In genomic region chr3:134348524-134348923, GRCh38 we compare ENCODE assay signal across 17 cellular contexts. TPM values are rescaled to one million over a fixed set of nuclear protein-coding genes. Genes with fewer than 3 reads are reported as not detected.
A peak's percentile ranks its signal among the peaks of the same experiment; 100 is the strongest.
DNase-seq lines count a peak whose midpoint lies in the region; ATAC-seq, FAIRE-seq and TF ChIP-seq lines count a peak whose summit lies in the region.
"Had no signal": no experiment of that assay in that cellular context is flagged by ENCODE, and none has a peak within 500 bp of the region (broad histone marks: within the 10 kb centered on the region; RNA-seq: fewer than 3 reads in every experiment).

No MANE protein-coding gene starts in this region.

- H3K27ac ChIP-seq in H1 (ENCODE audit: low read depth, low read length) (no peak overlapping the region), lower lobe of right lung (no peak overlapping the region), aorta (ENCODE audit: low read depth in 1 of 2, low read length in 2 of 2) (peak overlapping the region in 1 of 2 donors; percentile 69)
- H3K27ac ChIP-seq: SJSA1, uterus had no signal

- intact Hi-C loops in Right ventricle myocardium superior (cut with DNase I), result no loop called here
- intact Hi-C loops in cardiac septum (cut with DNase I), result no loop called here
- intact Hi-C loops in lower lobe of right lung (cut with DNase I), result no loop called here
- intact Hi-C loops in aorta (cut with DNase I), result loop anchor here in 1 of 2 donors (5.0 kb wide), 1 partner anchor 36 kb away; no protein-coding TSS in a partner anchor

- H2BK120ac ChIP-seq in H1 (replicated peaks; ENCODE audit: low read depth, low read length), result no peak overlapping the region

- H3K4ac ChIP-seq in H1 (replicated peaks; ENCODE audit: insufficient read length, low read depth, low read length), result no peak overlapping the region

- POLR2A ChIA-PET in H1 (lab: Charles Lee; ENCODE audit: partially characterized antibody), result interaction anchor here (32.3 to 45.2 kb wide), 3 partner anchors 2 to 38 kb away, joined by 804 to 1731 read pairs (median 1731); partner anchors contain the start of gene AMOTL2

- no peak overlapping the region for H2BK20ac ChIP-seq in H1 (ENCODE audit: low read length)

- H4K20me1 ChIP-seq in H1 (replicated peaks in 1 of 2; ENCODE audit: control insufficient read depth in 1 of 2, insufficient read depth in 2 of 2, low read length in 2 of 2), result no peaks in the 10 kb centered on the region

- H3K36me3 ChIP-seq in H1 (ENCODE audit: control insufficient read depth in 2 of 4, insufficient read depth in 4 of 4, low read length in 3 of 4) (no peaks in the 10 kb centered on the region; a peak in 1 of 8 replicates), lower lobe of right lung (no peaks in the 10 kb centered on the region), aorta (ENCODE audit: control insufficient read depth in 1 of 2, insufficient read depth in 2 of 2, low read length in 1 of 2) (peaks cover 0 to 2% of the 10 kb centered on the region in 2 donors)
- H3K36me3 ChIP-seq: uterus had no signal

- H3K14ac ChIP-seq in H1 (ENCODE audit: insufficient read length), result no peak overlapping the region

- H3K27me3 ChIP-seq in H1 (replicated peaks in 1 of 4; ENCODE audit: control insufficient read depth in 3 of 4, extremely low read depth in 1 of 4, insufficient read depth in 3 of 4, low read length in 3 of 4) (no peaks in the 10 kb centered on the region), lower lobe of right lung (ENCODE audit: low read depth) (no peaks in the 10 kb centered on the region), aorta (ENCODE audit: control insufficient read depth in 1 of 2, insufficient read depth in 2 of 2, low read length in 1 of 2) (no peaks in the 10 kb centered on the region)
- H3K27me3 ChIP-seq: SJSA1, uterus had no signal

- H4K5ac ChIP-seq in H1 (ENCODE audit: insufficient read length, low read depth, low read length), result no peak overlapping the region

- ATAC-seq in Right ventricle myocardium superior (ENCODE audit: poor library complexity), result peak; percentile 71
- ATAC-seq in lower lobe of right lung, result peak; percentile 69 to 85
- ATAC-seq in aorta (ENCODE audit: low FRiP score), result peak; percentile 73
- ATAC-seq in HG03460 (IDR thresholded peaks at IDR 0.05; ENCODE audit: unreplicated experiment), result no peak
- ATAC-seq: A549, GM23338 had no signal

- H3K4me1 ChIP-seq in H1 (replicated peaks in 1 of 4; ENCODE audit: control insufficient read depth in 3 of 4, insufficient read depth in 4 of 4, low read length in 3 of 4), result peaks cover 0 to 5% (median 2%) of the 10 kb centered on the region in 4 experiments; a peak in 2 of 7 replicates
- peaks cover 34% of the 10 kb centered on the region for H3K4me1 ChIP-seq in lower lobe of right lung
- H3K4me1 ChIP-seq in aorta (ENCODE audit: control insufficient read depth in 1 of 2, insufficient read depth in 2 of 2, low read length in 2 of 2), result no peaks in the 10 kb centered on the region
- H3K4me1 ChIP-seq: uterus had no signal

- no peak overlapping the region for H3K23ac ChIP-seq in H1 (ENCODE audit: insufficient read length)

- TF ChIP-seq POLR2A in H1 (IDR thresholded peaks at IDR 0.05; ENCODE audit: control extremely low read depth in 1 of 2, low read depth in 2 of 2, low read length in 2 of 2), result no peak

- no peaks in the 10 kb centered on the region for H3K79me1 ChIP-seq in H1 (ENCODE audit: low read depth, low read length)

- DNase-seq in Right ventricle myocardium superior, result peak; percentile 55
- DNase-seq in cardiac septum (ENCODE audit: low spot score), result no peak
- no peak for DNase-seq in H1 (ENCODE audit: low read depth in 1 of 2, low spot score in 2 of 2)
- DNase-seq in lower lobe of right lung, result no peak
- peak; percentile 89 for DNase-seq in aorta
- DNase-seq in DMS114 treated with DMSO at 0.1 percent for 48 hours (lab: John Stamatoyannopoulos, UW; ENCODE audit: unreplicated experiment), result no peak
- DNase-seq in KG1 (lab: John Stamatoyannopoulos, UW), result no peak
- DNase-seq: activated T-cell treated with anti-CD3 and anti-CD28 coated beads, Interleukin-2, amount 50 U/mL, for 48 hours; erythroblast; NCI-H146; NCI-H748 treated with DMSO at 0.1 percent for 48 hours had no signal

- peak overlapping the region; percentile 6; the same call in 1 of the 2 replicates for H2BK5ac ChIP-seq in H1 (ENCODE audit: low read depth, low read length)

- H2BK12ac ChIP-seq in H1 (ENCODE audit: low read depth, low read length), result peak overlapping the region; percentile 64; the same call in 1 of the 2 replicates

- H3K4me3 ChIP-seq in H1 (ENCODE audit: extremely low read depth in 1 of 4, insufficient read depth in 2 of 4, low read depth in 3 of 4, low read length in 4 of 4), result no peak overlapping the region
- no peak overlapping the region for H3K4me3 ChIP-seq in lower lobe of right lung
- no peak overlapping the region for H3K4me3 ChIP-seq in aorta (ENCODE audit: low read length in 2 of 2)
- H3K4me3 ChIP-seq: A549, GM23338, SJSA1, uterus had no signal

- no peak overlapping the region for H4K8ac ChIP-seq in H1 (ENCODE audit: extremely low read depth, insufficient read depth, low read length)

- H2AK5ac ChIP-seq in H1 (ENCODE audit: low read depth, low read length), result no peak overlapping the region

- no peaks in the 10 kb centered on the region for H3K23me2 ChIP-seq in H1 (ENCODE audit: low read depth, low read length)

- no peak overlapping the region for H4K91ac ChIP-seq in H1 (replicated peaks; ENCODE audit: insufficient read length, low read length)

- no peak overlapping the region for H3K56ac ChIP-seq in H1 (replicated peaks; ENCODE audit: insufficient read length, low read depth, low read length)

- H2BK15ac ChIP-seq in H1 (ENCODE audit: low read length), result no peak overlapping the region

- no peaks in the 10 kb centered on the region for H3K79me2 ChIP-seq in H1 (ENCODE audit: control insufficient read depth in 1 of 2, insufficient read depth in 2 of 2, low read length in 2 of 2)

- 88% methylated on average over 4 of the region's 4 CpGs; no CpG with 5 or more reads in 1 of the 2 experiments for WGBS in H1 (ENCODE audit: extremely low coverage in 1 of 2, insufficient coverage in 1 of 2, insufficient read length in 1 of 2, insufficient replicate concordance in 2 of 2, low coverage in 1 of 2, low lambda C conversion rate in 2 of 2, missing lambda C conversion rate in 1 of 2), 2 experiments
- WGBS in aorta, 2 donors, result 27 to 28% methylated on average over 4 of the region's 4 CpGs

- no peak for TF ChIP-seq RAD21 in H1 (IDR thresholded peaks at IDR 0.05 in 1 of 2, conservative IDR thresholded peaks at IDR 0.05 in 1 of 2; ENCODE audit: low read depth in 2 of 2, low read length in 2 of 2)

- FAIRE-seq in H1 (lab: Jason Lieb, UNC), result no peak
- FAIRE-seq: A549, D721Med had no signal

- no peak overlapping the region for H3K4me2 ChIP-seq in H1 (ENCODE audit: insufficient read depth in 1 of 2, low read depth in 2 of 2, low read length in 2 of 2)
- H3K4me2 ChIP-seq: A549, GM23338 had no signal

- TF ChIP-seq CTCF in H1 (IDR thresholded peaks at IDR 0.05; ENCODE audit: control extremely low read depth in 1 of 3, insufficient read depth in 1 of 3, low read depth in 1 of 3, low read length in 3 of 3) (no peak), lower lobe of right lung (IDR thresholded peaks at IDR 0.05) (no peak)

- H3K18ac ChIP-seq in H1 (ENCODE audit: extremely low read depth, low read length), result no peak overlapping the region

- H2AFZ ChIP-seq in H1 (ENCODE audit: low read length), result no peak overlapping the region
- H2AFZ ChIP-seq: GM23338 had no signal

- CTCF ChIA-PET in H1 (lab: Charles Lee; ENCODE audit: partially characterized antibody), result interaction anchor here (1.1 to 4.0 kb wide), 8 partner anchors 11 to 126 kb away, joined by 3 to 23 read pairs (median 6); no protein-coding TSS in a partner anchor

- H3K9me3 ChIP-seq in H1 (ENCODE audit: insufficient read depth in 2 of 2, low read depth in 1 of 2, low read length in 1 of 2), result no peaks in the 10 kb centered on the region; a peak in 1 of 4 replicates
- H3K9me3 ChIP-seq in lower lobe of right lung, result peaks cover 10% of the 10 kb centered on the region
- H3K9me3 ChIP-seq in aorta (ENCODE audit: control insufficient read depth, low read length), result no peaks in the 10 kb centered on the region

- no peak overlapping the region for H3K9ac ChIP-seq in H1 (replicated peaks in 1 of 4; ENCODE audit: extremely low read depth in 1 of 4, low read depth in 3 of 4, low read length in 3 of 4)

- no peak for TF ChIP-seq EP300 in H1 (IDR thresholded peaks at IDR 0.05; ENCODE audit: borderline replicate concordance in 1 of 2, low read depth in 2 of 2, low read length in 2 of 2)

TF ChIP-seq in H1, 55 proteins besides CTCF, POLR2A, EP300 and RAD21 (continues in another document):
- TF ChIP-seq USF2 (IDR thresholded peaks at IDR 0.05; ENCODE audit: low read length), result no peak
- TF ChIP-seq HDAC2 (IDR thresholded peaks at IDR 0.05; ENCODE audit: borderline replicate concordance in 1 of 2, low read depth in 2 of 2, low read length in 2 of 2), result no peak
- no peak for TF ChIP-seq SRF (IDR thresholded peaks at IDR 0.05; ENCODE audit: low read depth, low read length)
- TF ChIP-seq JUN (IDR thresholded peaks at IDR 0.05; ENCODE audit: low read depth, low read length), result no peak
- no peak for TF ChIP-seq POU5F1 (IDR thresholded peaks at IDR 0.05; ENCODE audit: low read depth, low read length)
- TF ChIP-seq CBX8 (IDR thresholded peaks at IDR 0.05; ENCODE audit: borderline replicate concordance, low read depth, low read length), result no peak
- no peak for TF ChIP-seq TAF7 (optimal IDR thresholded peaks at IDR 0.05; ENCODE audit: borderline replicate concordance, low read depth, low read length)

RNA-seq across cellular contexts. Expression of gene AMOTL2, which starts 25.7 kb away (rescaled TPM):
- total RNA-seq in Right ventricle myocardium superior, result 63.0 TPM
- 64.6 TPM for total RNA-seq in cardiac septum
- total RNA-seq in H1 (2021; fragmentation: NEBNext Ultra II Directional; extraction: Animal tissue kit (Norgen Biotek cat#: 25700)), result 60.3 and 63.7 TPM in 2 replicates
- polyA plus RNA-seq in H1 (2011; rRNA removed), result 19.0 and 33.5 TPM in 2 replicates
- 31.5 TPM for polyA plus RNA-seq in H1 (2011; cell fraction: cytosol; rRNA removed)
- polyA plus RNA-seq in H1 (2011; cell fraction: nucleus; rRNA removed), result 61.9 TPM
- polyA plus RNA-seq in H1 (2012, experiment 1 of 2), result 19.2 to 24.1 TPM (median 20.7 TPM) in 4 replicates
- polyA plus RNA-seq in H1 (2012, experiment 2 of 2), result 17.1 TPM
- 18.6 TPM for polyA plus RNA-seq in H1 (2013, experiment 1 of 2)
- 17.2 TPM for polyA plus RNA-seq in H1 (2013, experiment 2 of 2)
- polyA minus RNA-seq in H1 (2011; rRNA and poly(A)+ RNA removed), result 34.9 and 37.0 TPM in 2 replicates
- 31.9 TPM for polyA minus RNA-seq in H1 (2011; cell fraction: cytosol; rRNA and poly(A)+ RNA removed)
- 103 TPM for polyA minus RNA-seq in H1 (2011; cell fraction: nucleus; rRNA and poly(A)+ RNA removed)
- total RNA-seq in lower lobe of right lung, result 77.8 TPM
- total RNA-seq in aorta, result 100 to 1,000 TPM in 1 of 2 donors, 10 to 100 TPM in 1; 82.1 to 118 TPM
- 10 to 100 TPM; 12.4 to 29.3 TPM for polyA plus RNA-seq in aorta

Comparison
In these comparisons a context has a peak if more than half of its experiments do, and no peak if none do; other contexts are left out.
1. DNase-seq: peak in Right ventricle myocardium superior (single experiment) and aorta (2 of 2); none in cardiac septum (single experiment), H1 (0 of 2), lower lobe of right lung (single experiment), DMS114 treated with DMSO at 0.1 percent for 48 hours (single experiment) and KG1 (single experiment).